Comparison of ENCODE assay signal across 9 cellular contexts in genomic region chr6:12472601-12473038, GRCh38.
DNase-seq lines count a peak whose midpoint lies in the region; ATAC-seq and TF ChIP-seq lines count a peak whose summit lies in the region.
"Had no signal": no experiment of that assay in that cellular context is flagged by ENCODE, and none has a peak within 500 bp of the region (broad histone marks: within the 10 kb centered on the region; RNA-seq: fewer than 3 reads in every experiment).

No MANE protein-coding gene starts in this region.

- ATAC-seq in Right ventricle myocardium inferior (peak; percentile 88), HG02885 (IDR thresholded peaks at IDR 0.05; ENCODE audit: poor library complexity, unreplicated experiment) (no peak)

- no peak for DNase-seq in Right ventricle myocardium inferior (ENCODE audit: missing footprints)
- no peak for DNase-seq in cardiac septum (ENCODE audit: low spot score)
- DNase-seq in choroid plexus epithelial cell (ENCODE audit: low read depth), result peak; percentile 42
- peak; percentile 90 for DNase-seq in kidney tubule cell (ENCODE audit: low spot score)
- DNase-seq in NOMO-1 (lab: John Stamatoyannopoulos, UW; ENCODE audit: unreplicated experiment in 2 of 2), result no peak
- no peak for DNase-seq in stimulated activated CD4-positive, alpha-beta T cell treated with anti-CD3 and anti-CD28 coated beads, Interleukin-15, amount 100 ng/mL, for 24 hours
- DNase-seq in NCI-H82 treated with DMSO at 0.1 percent for 48 hours (lab: John Stamatoyannopoulos, UW; ENCODE audit: unreplicated experiment), result no peak
- DNase-seq: Kasumi-1 had no signal

- H3K4me3 ChIP-seq in choroid plexus epithelial cell (ENCODE audit: low read depth, low read length), result no peak overlapping the region

- TF ChIP-seq CTCF in choroid plexus epithelial cell (conservative IDR thresholded peaks at IDR 0.05; ENCODE audit: low read depth, low read length), result no peak

- intact Hi-C loops in Right ventricle myocardium inferior (cut with DNase I), result no loop called here
- intact Hi-C loops in cardiac septum (cut with DNase I), result no loop called here

Comparison
In these comparisons a context has a peak if more than half of its experiments do, and no peak if none do; other contexts are left out.
1. DNase-seq: peak in choroid plexus epithelial cell (single experiment) and kidney tubule cell (single experiment); none in Right ventricle myocardium inferior (single experiment), cardiac septum (single experiment), NOMO-1 (0 of 2), stimulated activated CD4-positive, alpha-beta T cell treated with anti-CD3 and anti-CD28 coated beads, Interleukin-15, amount 100 ng/mL, for 24 hours (single experiment) and NCI-H82 treated with DMSO at 0.1 percent for 48 hours (single experiment).